Comparison of ENCODE assay signal across 28 cellular contexts in genomic region chr13:70390064-70390463, GRCh38.
"Had no signal": no experiment of that assay in that cellular context is flagged by ENCODE, and none has a peak within 500 bp of the region (broad histone marks: within the 10 kb centered on the region; RNA-seq: fewer than 3 reads in every experiment).

No MANE protein-coding gene starts in this region.

- DNase-seq: naive thymus-derived CD8-positive, alpha-beta T cell; nephron progenitor cell; occipital lobe; ovary; posterior cingulate gyrus; psoas muscle; right cardiac atrium; right lobe of liver; sigmoid colon; small intestine; stimulated activated CD4-positive, alpha-beta T cell treated with anti-CD3 and anti-CD28 coated beads, Interleukin-1b, Interleukin-23, amount 100 ng/mL, for 48 hours; stimulated activated CD4-positive, alpha-beta T cell treated with anti-CD3 and anti-CD28 coated beads, Interleukin-4, amount 100 ng/mL, for 1 hour; stimulated activated CD4-positive, alpha-beta T cell treated with anti-CD3 and anti-CD28 coated beads, Interleukin-4, amount 100 ng/mL, for 4 hours; stimulated activated CD8-positive, alpha-beta memory T cell treated with anti-CD3 and anti-CD28 coated beads, Interleukin-4, amount 100 ng/mL, for 48 hours; stimulated activated naive B cell treated with anti-CD40 and anti-IgM and Interleukin-4, amounts not matched to agents 10 μg/mL and 1 μg/mL and 100 μg/mL, for 72 hours; stimulated activated naive CD4-positive, alpha-beta T cell treated with Interleukin-2 at 50 U/mL for 16 hours; stomach; thyroid gland; trophoblast cell; upper lobe of left lung had no signal

- H3K27ac Mint-ChIP-seq: naive thymus-derived CD8-positive, alpha-beta T cell; natural killer cell treated with Interleukin-12 subunit alpha and Interleukin-12 subunit beta and Interleukin-15 and Interleukin-18, amount 100 ng/mL, for 72 hours; nephron progenitor cell; neural progenitor cell; progenitor cell of endocrine pancreas; stimulated activated naive B cell treated with anti-CD40 and anti-IgM and Interleukin-4, amounts not matched to agents 10 μg/mL and 1 μg/mL and 100 μg/mL, for 72 hours; stimulated activated naive CD8-positive, alpha-beta T cell treated with anti-CD3 and anti-CD28 coated beads, Interleukin-15, Interleukin-2, amounts not matched to agents 100 ng/mL and 50 ng/mL, for 24 hours had no signal

- H3K4me1 Mint-ChIP-seq: naive thymus-derived CD8-positive, alpha-beta T cell; nephron progenitor cell; stimulated activated naive B cell treated with anti-CD40 and anti-IgM and Interleukin-4, amounts not matched to agents 10 μg/mL and 1 μg/mL and 100 μg/mL, for 72 hours had no signal

- H3K9me3 Mint-ChIP-seq: nephron progenitor cell, neural progenitor cell had no signal

- ATAC-seq: naive thymus-derived CD8-positive, alpha-beta T cell; natural killer cell treated with Interleukin-12 subunit alpha and Interleukin-12 subunit beta and Interleukin-15 and Interleukin-18, amount 100 ng/mL, for 72 hours; psoas muscle; right cardiac atrium; right lobe of liver; stimulated activated naive B cell treated with anti-CD40 and anti-IgM and Interleukin-4, amounts not matched to agents 10 μg/mL and 1 μg/mL and 100 μg/mL, for 72 hours had no signal

- H3K4me3 Mint-ChIP-seq: naive thymus-derived CD8-positive, alpha-beta T cell; natural killer cell treated with Interleukin-12 subunit alpha and Interleukin-12 subunit beta and Interleukin-15 and Interleukin-18, amount 100 ng/mL, for 72 hours; nephron progenitor cell; neural progenitor cell; stimulated activated naive B cell treated with anti-CD40 and anti-IgM and Interleukin-4, amounts not matched to agents 10 μg/mL and 1 μg/mL and 100 μg/mL, for 72 hours; stimulated activated naive CD8-positive, alpha-beta T cell treated with anti-CD3 and anti-CD28 coated beads, Interleukin-15, Interleukin-2, amounts not matched to agents 100 ng/mL and 50 ng/mL, for 24 hours had no signal

- H3K36me3 Mint-ChIP-seq: naive thymus-derived CD8-positive, alpha-beta T cell; natural killer cell treated with Interleukin-12 subunit alpha and Interleukin-12 subunit beta and Interleukin-15 and Interleukin-18, amount 100 ng/mL, for 72 hours; neural progenitor cell; stimulated activated naive B cell treated with anti-CD40 and anti-IgM and Interleukin-4, amounts not matched to agents 10 μg/mL and 1 μg/mL and 100 μg/mL, for 72 hours had no signal

- H3K27me3 Mint-ChIP-seq: naive thymus-derived CD8-positive, alpha-beta T cell; natural killer cell treated with Interleukin-12 subunit alpha and Interleukin-12 subunit beta and Interleukin-15 and Interleukin-18, amount 100 ng/mL, for 72 hours; progenitor cell of endocrine pancreas; stimulated activated naive B cell treated with anti-CD40 and anti-IgM and Interleukin-4, amounts not matched to agents 10 μg/mL and 1 μg/mL and 100 μg/mL, for 72 hours; stimulated activated naive CD8-positive, alpha-beta T cell treated with anti-CD3 and anti-CD28 coated beads, Interleukin-15, Interleukin-2, amounts not matched to agents 100 ng/mL and 50 ng/mL, for 24 hours had no signal

- H3K27ac ChIP-seq: neural progenitor cell, ovary, parathyroid adenoma, psoas muscle, right lobe of liver, sigmoid colon, stomach, thoracic aorta, thyroid gland, tibial nerve, upper lobe of left lung, vagina had no signal
